8 cellular contexts compared by ENCODE assay signal in the genomic region with DNA sequence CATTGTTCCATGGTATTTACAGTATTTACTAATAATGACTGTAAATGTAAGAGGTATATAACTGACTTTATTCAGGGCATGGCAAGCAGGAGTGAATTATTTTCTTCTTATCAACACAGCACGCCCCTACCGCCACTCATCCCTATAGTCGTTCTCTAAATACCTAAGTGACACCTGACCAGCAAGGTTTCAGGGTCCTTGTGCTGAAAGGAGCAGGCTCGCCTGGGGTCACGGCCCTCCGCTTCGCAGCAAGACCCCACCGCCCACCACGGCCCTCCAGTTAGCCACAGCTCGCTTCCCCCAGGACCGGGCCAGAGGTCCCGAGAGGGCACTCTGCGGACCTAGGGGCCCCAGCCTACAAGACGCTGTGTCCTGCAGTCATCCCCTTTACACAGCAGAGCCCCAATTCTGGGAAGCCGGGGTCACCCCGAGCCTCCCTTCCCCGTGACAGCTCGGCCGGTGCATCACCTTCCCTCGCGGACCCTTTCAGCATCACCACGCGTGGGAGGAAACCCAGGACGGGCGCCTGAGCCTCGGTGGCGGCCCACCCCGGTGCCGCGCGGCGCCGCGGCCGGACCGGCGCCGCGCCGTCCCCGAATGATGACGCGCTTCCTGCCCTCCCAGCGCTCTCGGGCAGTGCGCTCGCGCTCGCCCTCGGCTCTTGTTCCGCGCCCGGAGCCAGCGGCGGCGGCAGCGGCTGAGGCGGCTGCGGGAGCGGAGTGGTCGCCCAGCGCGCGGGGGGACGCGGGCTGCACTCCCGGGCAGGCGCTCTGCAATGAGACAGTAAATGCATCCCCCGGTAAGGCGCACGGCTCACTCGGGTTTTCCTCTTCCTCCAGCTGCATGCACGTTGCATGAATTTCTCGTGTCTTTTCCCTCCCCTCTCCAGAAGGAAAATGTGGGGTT. TPM values are rescaled to one million over a fixed set of nuclear protein-coding genes. Genes with fewer than 3 reads are reported as not detected.
A peak's percentile ranks its signal among the peaks of the same experiment; 100 is the strongest.
DNase-seq lines count a peak whose midpoint lies in the region; ATAC-seq and TF ChIP-seq lines count a peak whose summit lies in the region.

A gene (plus strand): TSS at position 664 of the 906 bp plus-strand sequence.

- H3K27me3 ChIP-seq in HUES64 (ENCODE audit: insufficient read depth, low read length): peaks cover 21% of the 10 kb centered on the region

- ATAC-seq in GM21526 (IDR thresholded peaks at IDR 0.05; ENCODE audit: low FRiP score, unreplicated experiment): peak; percentile 82
- ATAC-seq in activated naive CD4-positive, alpha-beta T cell treated with anti-CD3 and anti-CD28 coated beads, Interleukin-2, amount 50 U/mL, for 72 hours: peak; percentile 88 to 91
- peak; percentile 88 for ATAC-seq in omental fat pad (ENCODE audit: low FRiP score)

- H3K4me3 Mint-ChIP-seq in glutamatergic neuron (ENCODE audit: unreplicated experiment): peak within 1 kb of the TSS; percentile 93
- peak within 1 kb of the TSS; percentile 96 for H3K4me3 Mint-ChIP-seq in type B pancreatic cell

- H3K4me1 Mint-ChIP-seq in glutamatergic neuron (ENCODE audit: low read depth, unreplicated experiment) (peaks cover 4% of the 10 kb centered on the region), type B pancreatic cell (ENCODE audit: unreplicated experiment) (peaks cover 8% of the 10 kb centered on the region)

- H3K9ac ChIP-seq in HUES64 (ENCODE audit: low read depth, low read length): peak within 1 kb of the TSS; percentile 87

- peak within 1 kb of the TSS; percentile 94 to 96 for H3K27ac Mint-ChIP-seq in activated naive CD4-positive, alpha-beta T cell treated with anti-CD3 and anti-CD28 coated beads, Interleukin-2, amount 50 U/mL, for 72 hours
- H3K27ac Mint-ChIP-seq in glutamatergic neuron (ENCODE audit: unreplicated experiment) (peak within 1 kb of the TSS; percentile 78), type B pancreatic cell (peak within 1 kb of the TSS; percentile 92)

- peak within 1 kb of the TSS; percentile 85 for H3K4me3 ChIP-seq in HUES64 (ENCODE audit: low read length)

- no peak for TF ChIP-seq CTCF in glutamatergic neuron (IDR thresholded peaks at IDR 0.05; ENCODE audit: partially characterized antibody, unreplicated experiment)
- no peak for TF ChIP-seq CTCF in omental fat pad (IDR thresholded peaks at IDR 0.05)
- peak; percentile 7 for TF ChIP-seq CTCF in type B pancreatic cell (conservative IDR thresholded peaks at IDR 0.05)

- DNase-seq in EH (ENCODE audit: low read depth) (peak; percentile 78), SK-N-DZ (ENCODE audit: low spot score) (peak; percentile 72), glutamatergic neuron (peak; percentile 82), omental fat pad (ENCODE audit: low spot score) (no peak), type B pancreatic cell (ENCODE audit: extremely low spot score, unreplicated experiment) (peak; percentile 84)
- peak; percentile 70 to 74 for DNase-seq in activated naive CD4-positive, alpha-beta T cell treated with anti-CD3 and anti-CD28 coated beads, Interleukin-2, amount 50 U/mL, for 72 hours (ENCODE audit: low spot score in 2 of 2)

- peaks cover 8% of the 10 kb centered on the region for H3K4me1 ChIP-seq in HUES64 (ENCODE audit: insufficient read depth, low read length)

- WGBS in HUES64: under 1% methylated on average over 74 of the region's 74 CpGs

- no peaks in the 10 kb centered on the region for H3K9me3 ChIP-seq in HUES64 (ENCODE audit: insufficient read depth, low read depth, low read length)

- H3K36me3 ChIP-seq in HUES64 (ENCODE audit: insufficient read depth, low read length): no peaks in the 10 kb centered on the region

- no peaks in the 10 kb centered on the region for H3K9me3 Mint-ChIP-seq in activated naive CD4-positive, alpha-beta T cell treated with anti-CD3 and anti-CD28 coated beads, Interleukin-2, amount 50 U/mL, for 72 hours
- H3K9me3 Mint-ChIP-seq in glutamatergic neuron (ENCODE audit: unreplicated experiment) (peaks cover 4% of the 10 kb centered on the region), type B pancreatic cell (no peaks in the 10 kb centered on the region)

- H3K27me3 Mint-ChIP-seq in glutamatergic neuron (ENCODE audit: unreplicated experiment): peaks cover 7% of the 10 kb centered on the region
- peaks cover 10% of the 10 kb centered on the region for H3K27me3 Mint-ChIP-seq in type B pancreatic cell

- H3K27ac ChIP-seq in HUES64 (ENCODE audit: low read depth, low read length): peak within 1 kb of the TSS; percentile 47

- peaks cover 0 to 13% of the 10 kb centered on the region in 2 donors for H3K36me3 Mint-ChIP-seq in activated naive CD4-positive, alpha-beta T cell treated with anti-CD3 and anti-CD28 coated beads, Interleukin-2, amount 50 U/mL, for 72 hours
- H3K36me3 Mint-ChIP-seq in glutamatergic neuron (ENCODE audit: unreplicated experiment) (no peaks in the 10 kb centered on the region), type B pancreatic cell (no peaks in the 10 kb centered on the region)

RNA-seq across cellular contexts. Expression of the gene that starts here (rescaled TPM):
- 11.0 TPM for polyA plus RNA-seq in HUES64 (2013, experiment 1 of 2)
- 12.7 TPM for polyA plus RNA-seq in HUES64 (2013, experiment 2 of 2)
- 9.6 and 12.6 TPM in 2 replicates for polyA plus RNA-seq in SK-N-DZ (2014; cell fraction: cytosol; rRNA removed)
- polyA plus RNA-seq in SK-N-DZ (2014; cell fraction: nucleus; rRNA removed): 7.8 and 8.8 TPM in 2 replicates
- 1 to 10 TPM in 1 of 2 donors, under 1 TPM in 1; 0.57 to 2.3 TPM for total RNA-seq in activated naive CD4-positive, alpha-beta T cell treated with anti-CD3 and anti-CD28 coated beads, Interleukin-2, amount 50 U/mL, for 72 hours
- total RNA-seq in glutamatergic neuron (ENCODE audit: unreplicated experiment) (16.9 TPM), omental fat pad (100 to 1,000 TPM in 1 of 4 donors, 10 to 100 TPM in 3; 51.5 to 134 (median 79.7) TPM), type B pancreatic cell (ENCODE audit: low replicate concordance) (27.9 and 44.3 TPM in 2 replicates)
